Comparison of ENCODE assay signal across 26 cellular contexts in genomic region chr1:226474041-226474440, GRCh38.
"Had no signal": no experiment of that assay in that cellular context is flagged by ENCODE, and none has a peak within 500 bp of the region (broad histone marks: within the 10 kb centered on the region; RNA-seq: fewer than 3 reads in every experiment).

No MANE protein-coding gene starts in this region.

- H3K9me3 Mint-ChIP-seq: activated naive CD4-positive, alpha-beta T cell treated with anti-CD3 and anti-CD28 coated beads, Interleukin-2, amount 50 U/mL, for 24 hours; activated naive CD8-positive, alpha-beta T cell treated with anti-CD3 and anti-CD28 coated beads, Interleukin-2, amount 10 ng/mL, durations not matched to agents 7 days and 5 days; activated T-cell treated with anti-CD3 and anti-CD28 coated beads, Interleukin-2, amount 50 U/mL, for 24 hours; activated T-helper 2 cell treated with anti-CD3 and anti-CD28 coated beads, Interferon-gamma antibody, Interleukin-2, Interleukin-4, amounts not matched to agents 10 μg/mL and 5 μg/mL and 100 μg/mL, durations not matched to agents 14 hours and 24 hours and 36 hours; T-helper 1 cell treated with Interleukin-12 subunit alpha and Interleukin-12 subunit beta and Interleukin-4 antibody, amounts not matched to agents 30 μg/mL and 1 μg/mL, for 36 hours; T-helper 2 cell treated with Interferon-gamma antibody and Interleukin-4, amounts not matched to agents 5 μg/mL and 100 μg/mL, for 36 hours had no signal

- H3K27ac ChIP-seq: ascending aorta, breast epithelium, SJCRH30, SK-N-MC had no signal

- H3K27me3 ChIP-seq: ascending aorta, breast epithelium, SJCRH30 had no signal

- H3K4me3 ChIP-seq: ascending aorta, breast epithelium, SJCRH30 had no signal

- H3K27ac Mint-ChIP-seq: activated CD4-positive, alpha-beta T cell treated with anti-CD3 and anti-CD28 coated beads for 36 hours; activated CD4-positive, alpha-beta T cell treated with anti-CD3 and anti-CD28 coated beads, Interleukin-2, amount 10 ng/mL, durations not matched to agents 7 days and 5 days; activated CD8-positive, alpha-beta T cell treated with anti-CD3 and anti-CD28 coated beads, Interleukin-2, amount 10 ng/mL, durations not matched to agents 7 days and 5 days; activated naive CD4-positive, alpha-beta T cell treated with anti-CD3 and anti-CD28 coated beads, Interleukin-2, amount 50 U/mL, for 24 hours; activated naive CD8-positive, alpha-beta T cell treated with anti-CD3 and anti-CD28 coated beads, Interleukin-2, amount 10 ng/mL, durations not matched to agents 7 days and 5 days; activated T-cell treated with anti-CD3 and anti-CD28 coated beads, Interleukin-2, amount 50 U/mL, for 24 hours; activated T-helper 2 cell treated with anti-CD3 and anti-CD28 coated beads, Interferon-gamma antibody, Interleukin-2, Interleukin-4, amounts not matched to agents 10 μg/mL and 5 μg/mL and 100 μg/mL, durations not matched to agents 14 hours and 24 hours and 36 hours; T-helper 1 cell treated with Interleukin-12 subunit alpha and Interleukin-12 subunit beta and Interleukin-4 antibody, amounts not matched to agents 30 μg/mL and 1 μg/mL, for 36 hours; T-helper 2 cell treated with Interferon-gamma antibody and Interleukin-4, amounts not matched to agents 5 μg/mL and 100 μg/mL, for 36 hours; WTC11 had no signal

- DNase-seq: activated CD4-positive, alpha-beta T cell treated with anti-CD3 and anti-CD28 coated beads for 36 hours; activated CD4-positive, alpha-beta T cell treated with anti-CD3 and anti-CD28 coated beads, Interleukin-2, amount 10 ng/mL, durations not matched to agents 7 days and 5 days; activated CD4-positive, alpha-beta T cell treated with anti-CD3 and anti-CD28 coated beads, Interleukin-2, amount 50 U/mL, for 48 hours; activated CD8-positive, alpha-beta T cell treated with anti-CD3 and anti-CD28 coated beads, Interleukin-2, amount 10 ng/mL, durations not matched to agents 7 days and 5 days; activated gamma-delta T cell; activated naive CD4-positive, alpha-beta T cell treated with Interleukin-2 at 50 U/mL for 16 hours; activated naive CD8-positive, alpha-beta T cell treated with anti-CD3 and anti-CD28 coated beads, Interleukin-2, amount 10 ng/mL, durations not matched to agents 7 days and 5 days; activated T-cell treated with anti-CD3 and anti-CD28 coated beads, Interleukin-2, amount 50 U/mL, for 24 hours; cerebellar nuclear complex; Kasumi-1; KG1; MM.1S; NCI-H1694; NCI-H1930; NCI-H2081 treated with DMSO at 0.1 percent for 48 hours; NCI-H226; SHP77; SJCRH30 had no signal

- H3K9me3 ChIP-seq: ascending aorta, breast epithelium had no signal

- H3K36me3 ChIP-seq: ascending aorta, breast epithelium, SJCRH30 had no signal

- H3K36me3 Mint-ChIP-seq: activated naive CD8-positive, alpha-beta T cell treated with anti-CD3 and anti-CD28 coated beads, Interleukin-2, amount 10 ng/mL, durations not matched to agents 7 days and 5 days; WTC11 had no signal

- H3K27me3 Mint-ChIP-seq: activated T-cell treated with anti-CD3 and anti-CD28 coated beads, Interleukin-2, amount 50 U/mL, for 24 hours had no signal

- H3K4me1 ChIP-seq: ascending aorta, breast epithelium, SJCRH30 had no signal

- H3K4me3 Mint-ChIP-seq: activated CD4-positive, alpha-beta T cell treated with anti-CD3 and anti-CD28 coated beads for 36 hours; activated CD4-positive, alpha-beta T cell treated with anti-CD3 and anti-CD28 coated beads, Interleukin-2, amount 10 ng/mL, durations not matched to agents 7 days and 5 days; activated CD8-positive, alpha-beta T cell treated with anti-CD3 and anti-CD28 coated beads, Interleukin-2, amount 10 ng/mL, durations not matched to agents 7 days and 5 days; activated naive CD4-positive, alpha-beta T cell treated with anti-CD3 and anti-CD28 coated beads, Interleukin-2, amount 50 U/mL, for 24 hours; activated naive CD8-positive, alpha-beta T cell treated with anti-CD3 and anti-CD28 coated beads, Interleukin-2, amount 10 ng/mL, durations not matched to agents 7 days and 5 days; activated T-cell treated with anti-CD3 and anti-CD28 coated beads, Interleukin-2, amount 50 U/mL, for 24 hours; T-helper 1 cell treated with Interleukin-12 subunit alpha and Interleukin-12 subunit beta and Interleukin-4 antibody, amounts not matched to agents 30 μg/mL and 1 μg/mL, for 36 hours; T-helper 2 cell treated with Interferon-gamma antibody and Interleukin-4, amounts not matched to agents 5 μg/mL and 100 μg/mL, for 36 hours; WTC11 had no signal
